26 cellular contexts compared by ENCODE assay signal in genomic region chrX:18294893-18295292, GRCh38.
"Had no signal": no experiment of that assay in that cellular context is flagged by ENCODE, and none has a peak within 500 bp of the region (broad histone marks: within the 10 kb centered on the region; RNA-seq: fewer than 3 reads in every experiment).

No MANE protein-coding gene starts in this region.

- H3K27ac ChIP-seq: adrenal gland, SK-N-MC had no signal

- FAIRE-seq: TTC549 had no signal

- H3K9me3 ChIP-seq: adrenal gland had no signal

- H3K27ac Mint-ChIP-seq: activated CD4-positive, alpha-beta memory T cell treated with anti-CD3 and anti-CD28 coated beads, Interleukin-2, amount 10 ng/mL, durations not matched to agents 7 days and 5 days; activated naive CD8-positive, alpha-beta T cell treated with anti-CD3 and anti-CD28 coated beads, Interleukin-2, amount 10 ng/mL, durations not matched to agents 7 days and 5 days; activated T-cell treated with anti-CD3 and anti-CD28 coated beads, Interleukin-2, amount 50 U/mL, for 72 hours; activated T-helper 2 cell treated with anti-CD3 and anti-CD28 coated beads, Interferon-gamma antibody, Interleukin-2, Interleukin-4, amounts not matched to agents 10 μg/mL and 5 μg/mL and 100 μg/mL, durations not matched to agents 14 hours and 24 hours and 36 hours; T-cell had no signal

- H3K27me3 ChIP-seq: adrenal gland had no signal

- H3K27me3 Mint-ChIP-seq: activated CD4-positive, alpha-beta memory T cell treated with anti-CD3 and anti-CD28 coated beads, Interleukin-2, amount 10 ng/mL, durations not matched to agents 7 days and 5 days; activated naive CD8-positive, alpha-beta T cell treated with anti-CD3 and anti-CD28 coated beads, Interleukin-2, amount 10 ng/mL, durations not matched to agents 7 days and 5 days; T-cell had no signal

- H3K36me3 ChIP-seq: adrenal gland had no signal

- H3K4me1 Mint-ChIP-seq: activated CD4-positive, alpha-beta memory T cell treated with anti-CD3 and anti-CD28 coated beads, Interleukin-2, amount 10 ng/mL, durations not matched to agents 7 days and 5 days; activated naive CD8-positive, alpha-beta T cell treated with anti-CD3 and anti-CD28 coated beads, Interleukin-2, amount 10 ng/mL, durations not matched to agents 7 days and 5 days; T-cell had no signal

- H3K4me1 ChIP-seq: adrenal gland had no signal

- H3K4me3 ChIP-seq: adrenal gland, SK-N-MC had no signal

- H3K4me3 Mint-ChIP-seq: activated CD4-positive, alpha-beta memory T cell treated with anti-CD3 and anti-CD28 coated beads, Interleukin-2, amount 10 ng/mL, durations not matched to agents 7 days and 5 days; activated naive CD8-positive, alpha-beta T cell treated with anti-CD3 and anti-CD28 coated beads, Interleukin-2, amount 10 ng/mL, durations not matched to agents 7 days and 5 days; activated T-cell treated with anti-CD3 and anti-CD28 coated beads, Interleukin-2, amount 50 U/mL, for 72 hours; T-cell had no signal

- DNase-seq: activated CD4-positive, alpha-beta memory T cell treated with anti-CD3 and anti-CD28 coated beads, Interleukin-2, amount 10 ng/mL, durations not matched to agents 7 days and 5 days; activated CD4-positive, alpha-beta T cell treated with anti-CD3 and anti-CD28 coated beads, Interleukin-2, amount 50 U/mL, for 1 hour; activated CD4-positive, CD25-positive, alpha-beta regulatory T cell; activated gamma-delta T cell treated with Interleukin-2 at 50 U/mL for 16 hours; activated naive CD4-positive, alpha-beta T cell treated with anti-CD3 and anti-CD28 coated beads, Interleukin-2, amount 50 U/mL, for 16 hours; activated naive CD8-positive, alpha-beta T cell treated with anti-CD3 and anti-CD28 coated beads, Interleukin-2, amount 10 ng/mL, durations not matched to agents 7 days and 5 days; activated T-cell treated with anti-CD3 and anti-CD28 coated beads, Interleukin-2, amount 50 U/mL, for 72 hours; adrenal gland; anterior cingulate cortex; cerebellar nuclear complex; Kasumi-1; NCI-H146; NCI-H1930; NCI-H2171 treated with DMSO at 0.1 percent for 48 hours; NCI-H226; NCI-H526; NCI-H774; NK-92 treated with Interleukin-12 subunit alpha and Interleukin-12 subunit beta, amount 100 ng/mL, for 24 hours; OCI-M1; RPMI8226; T-cell; T-helper 2 cell; T1000 had no signal
